19 cellular contexts compared by ENCODE assay signal in the genomic region with DNA sequence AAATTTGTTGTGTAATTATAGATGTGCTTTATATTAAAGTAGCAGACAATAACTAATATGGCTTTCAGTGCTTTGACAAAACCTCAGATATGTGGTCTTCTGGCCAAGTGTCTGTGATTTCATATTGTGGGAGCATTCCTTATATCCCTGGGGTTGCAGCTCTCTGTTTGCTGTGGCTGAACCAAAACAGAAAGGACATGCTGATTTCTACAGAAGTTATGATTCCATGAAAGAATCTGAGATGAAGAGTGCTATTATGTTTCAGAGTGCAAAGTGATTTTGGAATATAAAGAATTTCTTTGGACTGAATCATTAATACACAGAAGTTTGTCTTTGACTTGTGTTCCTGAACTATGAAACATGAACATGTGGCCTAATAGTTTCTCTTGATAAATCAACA. TPM values are rescaled to one million over a fixed set of nuclear protein-coding genes. Genes with fewer than 3 reads are reported as not detected.
DNase-seq lines count a peak whose midpoint lies in the region; ATAC-seq and TF ChIP-seq lines count a peak whose summit lies in the region.
"Had no signal": no experiment of that assay in that cellular context is flagged by ENCODE, and none has a peak within 500 bp of the region (broad histone marks: within the 10 kb centered on the region; RNA-seq: fewer than 3 reads in every experiment).

No MANE protein-coding gene starts in this region.

- H3K4me1 ChIP-seq in H9 (ENCODE audit: insufficient read depth, low read length) = no peaks in the 10 kb centered on the region
- H3K4me1 ChIP-seq: BE2C, Caco-2 had no signal

- no peak overlapping the region for H3K56ac ChIP-seq in H9 (ENCODE audit: insufficient read length, low read depth, low read length)

- no peaks in the 10 kb centered on the region for H3K9me3 ChIP-seq in H9 (ENCODE audit: control insufficient read depth, low read depth, low read length)
- H3K9me3 ChIP-seq: BE2C, Caco-2 had no signal

- no peaks in the 10 kb centered on the region for H3K79me1 ChIP-seq in H9 (ENCODE audit: insufficient read depth, low read depth, low read length, poor library complexity, severe bottlenecking)

- no peak overlapping the region for H4K5ac ChIP-seq in H9 (ENCODE audit: insufficient read length, low read depth, low read length)

- DNase-seq in AG08395 (ENCODE audit: low spot score) = peak; percentile 17
- peak; percentile 65 for DNase-seq in LHCN-M2 (ENCODE audit: low read depth)
- peak; percentile 38 for DNase-seq in astrocyte of the spinal cord (ENCODE audit: low read depth, low spot score)
- DNase-seq in hepatic stellate cell (ENCODE audit: low spot score) = peak; percentile 4
- DNase-seq in H9 = no peak
- no peak for DNase-seq in NCI-H2171 (lab: John Stamatoyannopoulos, UW)
- DNase-seq: BE2C; Caco-2; CD4-positive, alpha-beta T cell; GDM1; GOT3; NCI-H1436; NCI-H2029; NCI-H2171 treated with DMSO at 0.1 percent for 48 hours; NK-92 treated with Interleukin-12 subunit alpha and Interleukin-12 subunit beta, amount 100 ng/mL, for 24 hours; Right ventricle myocardium superior had no signal

- no peak overlapping the region for H3K14ac ChIP-seq in H9 (ENCODE audit: insufficient read depth, low read length)

- H4K8ac ChIP-seq in H9 (replicated peaks; ENCODE audit: insufficient read length, low read depth, low read length) = no peak overlapping the region

- H3K9ac ChIP-seq in H9 (ENCODE audit: extremely low read depth, insufficient read length, low read length) = no peak overlapping the region

- peaks cover 97% of the 10 kb centered on the region for H3K36me3 Mint-ChIP-seq in activated T-helper 17 cell treated with anti-CD3 and anti-CD28 coated beads, Interleukin-2, amount 50 U/mL, for 72 hours (ENCODE audit: low read depth)
- H3K36me3 Mint-ChIP-seq in H9 (ENCODE audit: insufficient read depth in 1 of 3, low read depth in 3 of 3) = peaks cover 17 to 63% (median 51%) of the 10 kb centered on the region in 3 experiments; a peak in 6 of 7 replicates

- H3K4me3 ChIP-seq in astrocyte of the spinal cord (ENCODE audit: low read depth, low read length) = no peak overlapping the region

- H3K9me3 Mint-ChIP-seq in activated T-helper 17 cell treated with anti-CD3 and anti-CD28 coated beads, Interleukin-2, amount 50 U/mL, for 72 hours = no peaks in the 10 kb centered on the region
- H3K9me3 Mint-ChIP-seq in H9 = no peaks in the 10 kb centered on the region
- H3K9me3 Mint-ChIP-seq: CD4-positive, alpha-beta T cell had no signal

- no peaks in the 10 kb centered on the region for H3K27me3 Mint-ChIP-seq in activated T-helper 17 cell treated with anti-CD3 and anti-CD28 coated beads, Interleukin-2, amount 50 U/mL, for 72 hours
- H3K27me3 Mint-ChIP-seq in H9 (ENCODE audit: low read depth) = no peaks in the 10 kb centered on the region
- H3K27me3 Mint-ChIP-seq: CD4-positive, alpha-beta T cell had no signal

- H3K27me3 ChIP-seq in H9 (ENCODE audit: insufficient read depth, low read length) = no peaks in the 10 kb centered on the region
- H3K27me3 ChIP-seq: BE2C had no signal

- no peak overlapping the region for H3K23ac ChIP-seq in H9 (ENCODE audit: insufficient read length, low read depth, low read length)

- H3T11ph ChIP-seq in H9 (ENCODE audit: low read length) = no peak overlapping the region

- H3K27ac ChIP-seq in H9 (ENCODE audit: insufficient read length, low read depth, low read length) = no peak overlapping the region
- H3K27ac ChIP-seq: 22Rv1 had no signal

- H3K4ac ChIP-seq in H9 (ENCODE audit: low read depth, low read length) = no peak overlapping the region

- no peak overlapping the region for H2BK5ac ChIP-seq in H9 (ENCODE audit: insufficient read length, low read length)

- H2BK120ac ChIP-seq in H9 (ENCODE audit: low read depth, low read length, poor library complexity, severe bottlenecking) = no peak overlapping the region

- no peak overlapping the region for H2BK12ac ChIP-seq in H9 (ENCODE audit: insufficient read length, low read depth, low read length)

- TF ChIP-seq CTCF in astrocyte of the spinal cord (IDR thresholded peaks at IDR 0.05; ENCODE audit: low read depth, low read length) (no peak), H9 (conservative IDR thresholded peaks at IDR 0.05) (no peak)

- no peak overlapping the region for H2BK20ac ChIP-seq in H9 (ENCODE audit: low read depth, low read length, poor library complexity, severe bottlenecking)

- H3K79me2 ChIP-seq in H9 (ENCODE audit: insufficient read depth, low read length) = no peaks in the 10 kb centered on the region

- H3K23me2 ChIP-seq in H9 (ENCODE audit: insufficient read length, low read depth, low read length, poor library complexity, severe bottlenecking) = no peaks in the 10 kb centered on the region

- in situ Hi-C loops in astrocyte of the spinal cord (cut with HindIII; ENCODE audit: low sequenced_read_pairs) = no loop called here

- no peak overlapping the region for H2BK15ac ChIP-seq in H9 (ENCODE audit: low read depth, low read length)

- no peak overlapping the region for H3K27ac Mint-ChIP-seq in activated T-helper 17 cell treated with anti-CD3 and anti-CD28 coated beads, Interleukin-2, amount 50 U/mL, for 72 hours
- H3K27ac Mint-ChIP-seq in H9 = no peak overlapping the region
- H3K27ac Mint-ChIP-seq: CD4-positive, alpha-beta T cell had no signal

- H2AK5ac ChIP-seq in H9 (ENCODE audit: insufficient read length, low read length) = no peak overlapping the region

- H3K18ac ChIP-seq in H9 (ENCODE audit: insufficient read length, low read depth, low read length) = no peak overlapping the region

- H3K4me1 Mint-ChIP-seq in activated T-helper 17 cell treated with anti-CD3 and anti-CD28 coated beads, Interleukin-2, amount 50 U/mL, for 72 hours = no peaks in the 10 kb centered on the region
- no peaks in the 10 kb centered on the region for H3K4me1 Mint-ChIP-seq in H9

- H4K91ac ChIP-seq in H9 (ENCODE audit: insufficient read length, low read depth, low read length) = no peak overlapping the region

- no peak overlapping the region for H3K4me3 Mint-ChIP-seq in activated T-helper 17 cell treated with anti-CD3 and anti-CD28 coated beads, Interleukin-2, amount 50 U/mL, for 72 hours
- no peak overlapping the region for H3K4me3 Mint-ChIP-seq in H9
- H3K4me3 Mint-ChIP-seq: CD4-positive, alpha-beta T cell had no signal

- no peak for ATAC-seq in activated T-helper 17 cell treated with anti-CD3 and anti-CD28 coated beads, Interleukin-2, amount 50 U/mL, for 72 hours (replicated peaks)
- no peak for ATAC-seq in GM18861 (IDR thresholded peaks at IDR 0.05; ENCODE audit: unreplicated experiment)

- H4K20me1 ChIP-seq in H9 (ENCODE audit: control insufficient read depth, insufficient read depth, insufficient read length) = no peaks in the 10 kb centered on the region

- no peak overlapping the region for H3K4me2 ChIP-seq in H9 (ENCODE audit: insufficient read depth, insufficient read length, low read length)

- no peak overlapping the region for H2AFZ ChIP-seq in H9 (ENCODE audit: low read length)

RNA-seq across cellular contexts. Expression of gene CDV3, which starts 36.5 kb away (rescaled TPM):
- total RNA-seq in LHCN-M2 (2014; rRNA removed) (166 and 176 TPM in 2 replicates), H9 (2021) (167 and 173 TPM in 2 replicates)
- polyA plus RNA-seq in LHCN-M2 (2012) = 166 TPM
- total RNA-seq in activated T-helper 17 cell treated with anti-CD3 and anti-CD28 coated beads, Interleukin-2, amount 50 U/mL, for 72 hours = 100 to 1,000 TPM; 131 to 245 TPM

RNA-seq across cellular contexts. Expression of gene TOPBP1, which starts 51.7 kb away (rescaled TPM):
- 47.3 and 54.4 TPM in 2 replicates for total RNA-seq in LHCN-M2 (2014; rRNA removed)
- 9.6 TPM for polyA plus RNA-seq in LHCN-M2 (2012)
- 10 to 100 TPM; 86.0 to 96.7 TPM for total RNA-seq in activated T-helper 17 cell treated with anti-CD3 and anti-CD28 coated beads, Interleukin-2, amount 50 U/mL, for 72 hours
- total RNA-seq in H9 (2021) = 47.4 and 51.5 TPM in 2 replicates

Comparison
In these comparisons a context has a peak if more than half of its experiments do, and no peak if none do; other contexts are left out.
1. DNase-seq: peak in AG08395 (single experiment), LHCN-M2 (single experiment), astrocyte of the spinal cord (single experiment) and hepatic stellate cell (single experiment); none in H9 (single experiment) and NCI-H2171 (single experiment).